ENCODE assay signal across 1 cellular context in genomic region chrX:100830143-100830542, GRCh38.
TF ChIP-seq lines count a peak whose summit lies in the region.

No MANE protein-coding gene starts in this region.

TF ChIP-seq in SK-N-SH, 30 proteins besides CTCF, POLR2A, EP300 and RAD21 (continued from another document):
- TF ChIP-seq USF2 (IDR thresholded peaks at IDR 0.05; ENCODE audit: borderline replicate concordance, low read depth, low read length) (no peak), MXI1 (IDR thresholded peaks at IDR 0.05; ENCODE audit: low read depth, low read length) (no peak)
